Comparison of ENCODE assay signal across 31 cellular contexts in the genomic region with DNA sequence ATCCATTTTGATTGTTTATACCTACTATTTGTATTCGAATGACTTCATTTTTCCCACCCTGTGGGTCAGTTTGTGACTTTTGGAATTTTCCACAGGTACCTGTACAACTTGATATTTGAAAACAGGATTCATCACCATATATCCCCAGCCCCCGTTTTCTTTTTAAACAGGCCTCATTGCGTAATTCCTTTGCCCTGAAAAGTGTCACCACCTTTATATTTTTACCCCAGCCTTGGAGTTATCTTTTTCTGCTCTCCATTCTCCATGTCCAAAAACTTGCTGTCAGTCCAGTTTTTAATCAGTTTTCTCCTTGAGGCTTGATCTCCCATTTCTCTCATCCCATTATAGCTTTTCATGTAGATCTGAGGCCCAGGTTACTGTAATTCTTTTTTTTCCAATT.
"Had no signal": no experiment of that assay in that cellular context is flagged by ENCODE, and none has a peak within 500 bp of the region (broad histone marks: within the 10 kb centered on the region; RNA-seq: fewer than 3 reads in every experiment).

No MANE protein-coding gene starts in this region.

- H3K27ac ChIP-seq: neural progenitor cell, ovary, parathyroid adenoma, psoas muscle, skin epidermis, spleen, suprapubic skin, testis, tibial artery, transverse colon, upper lobe of right lung, uterus had no signal

- H3K4me3 Mint-ChIP-seq: naive thymus-derived CD4-positive, alpha-beta T cell; natural killer cell; nephron; neural progenitor cell; stimulated activated effector memory CD8-positive, alpha-beta T cell treated with anti-CD3 and anti-CD28 coated beads, Interleukin-12 subunit alpha, Interleukin-12 subunit beta, amount 100 ng/mL, for 72 hours; stimulated activated naive CD8-positive, alpha-beta T cell treated with anti-CD3 and anti-CD28 coated beads, Interleukin-15, amount 100 ng/mL, for 72 hours; type B pancreatic cell had no signal

- H3K27me3 Mint-ChIP-seq: naive thymus-derived CD4-positive, alpha-beta T cell; stimulated activated naive CD8-positive, alpha-beta T cell treated with anti-CD3 and anti-CD28 coated beads, Interleukin-15, amount 100 ng/mL, for 72 hours; type B pancreatic cell had no signal

- H2AFZ ChIP-seq: neural progenitor cell, parathyroid adenoma had no signal

- H3K79me2 ChIP-seq: parathyroid adenoma had no signal

- H3K4me2 ChIP-seq: neural progenitor cell, smooth muscle cell had no signal

- H3K27me3 ChIP-seq: ovary, spleen, suprapubic skin, testis, tibial artery, transverse colon, upper lobe of right lung, uterus had no signal

- H3K36me3 ChIP-seq: ovary had no signal

- H3K9ac ChIP-seq: neural progenitor cell, parathyroid adenoma had no signal

- H3K9me3 Mint-ChIP-seq: nephron, neural progenitor cell had no signal

- H3K4me1 Mint-ChIP-seq: stimulated activated effector memory CD8-positive, alpha-beta T cell treated with anti-CD3 and anti-CD28 coated beads, Interleukin-12 subunit alpha, Interleukin-12 subunit beta, amount 100 ng/mL, for 72 hours had no signal

- H3K4me3 ChIP-seq: neural progenitor cell, ovary, psoas muscle, skin epidermis, smooth muscle cell, spleen, suprapubic skin, testis, tibial artery, transverse colon, upper lobe of right lung, uterus had no signal

- ATAC-seq: naive thymus-derived CD4-positive, alpha-beta T cell; natural killer cell; psoas muscle; right cardiac atrium; sciatic nerve; stimulated activated effector memory CD8-positive, alpha-beta T cell treated with anti-CD3 and anti-CD28 coated beads, Interleukin-12 subunit alpha, Interleukin-12 subunit beta, amount 100 ng/mL, for 72 hours; stimulated activated naive CD8-positive, alpha-beta T cell treated with anti-CD3 and anti-CD28 coated beads, Interleukin-15, amount 100 ng/mL, for 72 hours; stimulated activated naive CD8-positive, alpha-beta T cell treated with anti-CD3 and anti-CD28 coated beads, Interleukin-15, Interleukin-2, amounts not matched to agents 100 U/mL and 50 U/mL, for 24 hours; upper lobe of right lung had no signal

- H3K27ac Mint-ChIP-seq: natural killer cell; nephron; neural progenitor cell; progenitor cell of endocrine pancreas; stimulated activated effector memory CD8-positive, alpha-beta T cell treated with anti-CD3 and anti-CD28 coated beads, Interleukin-12 subunit alpha, Interleukin-12 subunit beta, amount 100 ng/mL, for 72 hours; stimulated activated naive CD8-positive, alpha-beta T cell treated with anti-CD3 and anti-CD28 coated beads, Interleukin-15, amount 100 ng/mL, for 72 hours; type B pancreatic cell had no signal

- H3K9me3 ChIP-seq: ovary, suprapubic skin, testis, tibial artery, transverse colon, upper lobe of right lung, uterus had no signal

- H3K4me1 ChIP-seq: neural progenitor cell, parathyroid adenoma, psoas muscle, uterus had no signal

- DNase-seq: naive thymus-derived CD4-positive, alpha-beta T cell; natural killer cell; occipital lobe; ovary; posterior cingulate gyrus; psoas muscle; right cardiac atrium; spleen; stimulated activated CD4-positive, alpha-beta T cell treated with anti-CD3 and anti-CD28 coated beads, Interleukin-15, amount 100 ng/mL, for 24 hours; stimulated activated CD4-positive, alpha-beta T cell treated with anti-CD3 and anti-CD28 coated beads, Interleukin-2, amount 100 ng/mL, for 24 hours; stimulated activated CD4-positive, alpha-beta T cell treated with anti-CD3 and anti-CD28 coated beads, Interleukin-2, amount 100 ng/mL, for 48 hours; stimulated activated CD4-positive, alpha-beta T cell treated with anti-CD3 and anti-CD28 coated beads, Interleukin-4, amount 100 ng/mL, for 24 hours; stimulated activated naive CD4-positive, alpha-beta T cell; stimulated activated naive CD8-positive, alpha-beta T cell treated with anti-CD3 and anti-CD28 coated beads, Interleukin-15, amount 100 ng/mL, for 72 hours; stimulated activated naive CD8-positive, alpha-beta T cell treated with anti-CD3 and anti-CD28 coated beads, Interleukin-15, Interleukin-2, amounts not matched to agents 100 U/mL and 50 U/mL, for 24 hours; substantia nigra; testis; tibial artery; transverse colon; upper lobe of right lung; uterus had no signal
